In the genomic region with DNA sequence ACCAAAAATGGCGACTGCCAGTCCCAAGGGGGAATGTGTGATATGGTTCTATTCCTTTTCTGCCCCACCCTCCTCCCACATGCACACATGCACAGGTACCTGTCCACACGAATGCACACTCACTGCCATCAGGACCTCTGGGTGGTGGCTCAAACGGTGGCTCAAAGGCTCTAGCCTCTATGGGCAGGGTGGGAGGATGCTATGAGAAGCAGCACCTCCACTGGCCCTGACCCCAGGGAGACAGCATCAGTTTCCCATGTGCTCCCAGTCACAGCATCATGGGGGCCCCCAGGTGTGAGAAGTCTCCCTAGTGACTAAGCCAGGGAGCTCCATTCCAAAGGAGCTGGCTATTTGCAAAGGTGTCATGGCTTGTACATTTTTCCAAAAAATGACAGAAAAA, we compare ENCODE assay signal across 21 cellular contexts. TPM values are rescaled to one million over a fixed set of nuclear protein-coding genes. Genes with fewer than 3 reads are reported as not detected.
DNase-seq lines count a peak whose midpoint lies in the region; ATAC-seq, FAIRE-seq and TF ChIP-seq lines count a peak whose summit lies in the region.
"Had no signal": no experiment of that assay in that cellular context is flagged by ENCODE, and none has a peak within 500 bp of the region (broad histone marks: within the 10 kb centered on the region; RNA-seq: fewer than 3 reads in every experiment).

No MANE protein-coding gene starts in this region.

- no peaks in the 10 kb centered on the region for H3K9me3 Mint-ChIP-seq in activated T-helper 1 cell treated with anti-CD3 and anti-CD28 coated beads, Interleukin-12 subunit alpha, Interleukin-12 subunit beta, Interleukin-2, Interleukin-4 antibody, amounts not matched to agents 30 ng/mL and 10 ng/mL and 1 ng/mL, durations not matched to agents 14 hours and 24 hours and 36 hours
- H3K9me3 Mint-ChIP-seq: activated T-helper 17 cell treated with anti-CD3 and anti-CD28 coated beads, Interleukin-2, amount 50 U/mL, for 72 hours; brain; mesothelial cell of epicardium had no signal

- H3K9ac ChIP-seq in kidney (ENCODE audit: low read length in 2 of 2): no peak overlapping the region
- no peak overlapping the region for H3K9ac ChIP-seq in subcutaneous abdominal adipose tissue (ENCODE audit: low read length in 5 of 5)
- H3K9ac ChIP-seq: BLaER1 had no signal

- DNase-seq in heart right ventricle (no peak), Right ventricle myocardium inferior (ENCODE audit: missing footprints) (no peak), kidney (peak; percentile 49)
- DNase-seq in activated T-helper 1 cell treated with anti-CD3 and anti-CD28 coated beads, Interleukin-12 subunit alpha, Interleukin-12 subunit beta, Interleukin-2, Interleukin-4 antibody, amounts not matched to agents 30 ng/mL and 10 ng/mL and 1 ng/mL, durations not matched to agents 14 hours and 24 hours and 36 hours (ENCODE audit: low spot score): no peak
- DNase-seq: cortex of kidney; NCI-H1048; NCI-H2081 treated with DMSO at 0.1 percent for 48 hours; NK-92 treated with Interleukin-12 subunit alpha and Interleukin-12 subunit beta, amount 100 ng/mL, for 24 hours; stimulated activated CD4-positive, alpha-beta T cell treated with anti-CD3 and anti-CD28 coated beads, Interleukin-12 subunit alpha, Interleukin-12 subunit beta, amount 100 ng/mL, for 4 hours had no signal

- no peaks in the 10 kb centered on the region for H3K36me3 ChIP-seq in heart right ventricle
- no peaks in the 10 kb centered on the region for H3K36me3 ChIP-seq in kidney (ENCODE audit: control insufficient read depth in 1 of 2, insufficient read depth in 2 of 2, low read length in 2 of 2)
- no peaks in the 10 kb centered on the region for H3K36me3 ChIP-seq in subcutaneous abdominal adipose tissue (ENCODE audit: control insufficient read depth in 5 of 5, insufficient read depth in 5 of 5, low read length in 5 of 5)
- H3K36me3 ChIP-seq: BLaER1, prostate gland, suprapubic skin had no signal

- WGBS in heart right ventricle, 2 donors: 42 to 51% methylated on average over 3 of the region's 3 CpGs

- intact Hi-C loops in heart right ventricle (cut with DNase I): loop anchor here in 3 of 10 donors (2.0 kb wide), 1 partner anchor 18 kb away; no protein-coding TSS in a partner anchor
- intact Hi-C loops in Right ventricle myocardium inferior (cut with DNase I): no loop called here
- intact Hi-C loops in kidney (cut with DNase I): no loop called here
- intact Hi-C loops in activated T-helper 1 cell treated with anti-CD3 and anti-CD28 coated beads, Interleukin-12 subunit alpha, Interleukin-12 subunit beta, Interleukin-2, Interleukin-4 antibody, amounts not matched to agents 30 ng/mL and 10 ng/mL and 1 ng/mL, durations not matched to agents 14 hours and 24 hours and 36 hours (cut with micrococcal nuclease): no loop called here

- H3K27me3 Mint-ChIP-seq in activated T-helper 1 cell treated with anti-CD3 and anti-CD28 coated beads, Interleukin-12 subunit alpha, Interleukin-12 subunit beta, Interleukin-2, Interleukin-4 antibody, amounts not matched to agents 30 ng/mL and 10 ng/mL and 1 ng/mL, durations not matched to agents 14 hours and 24 hours and 36 hours (ENCODE audit: insufficient read depth): peaks cover 14% of the 10 kb centered on the region
- H3K27me3 Mint-ChIP-seq: activated T-helper 17 cell treated with anti-CD3 and anti-CD28 coated beads, Interleukin-2, amount 50 U/mL, for 72 hours had no signal

- peaks cover 24 to 55% (median 45%) of the 10 kb centered on the region in 9 donors for H3K4me1 ChIP-seq in heart right ventricle
- H3K4me1 ChIP-seq in kidney (ENCODE audit: control insufficient read depth in 1 of 2, insufficient read depth in 1 of 2, low read depth in 1 of 2, low read length in 2 of 2): peaks cover 12 to 15% of the 10 kb centered on the region in 2 donors
- peaks cover 22 to 56% (median 49%) of the 10 kb centered on the region in 5 donors for H3K4me1 ChIP-seq in subcutaneous abdominal adipose tissue (ENCODE audit: control insufficient read depth in 5 of 5, insufficient read depth in 5 of 5, low read length in 5 of 5)
- H3K4me1 ChIP-seq: A549, prostate gland had no signal

- H3K9me3 ChIP-seq in heart right ventricle (no peaks in the 10 kb centered on the region), kidney (ENCODE audit: control insufficient read depth in 1 of 2, low read length in 2 of 2) (no peaks in the 10 kb centered on the region), subcutaneous abdominal adipose tissue (ENCODE audit: control insufficient read depth in 5 of 5, low read length in 5 of 5) (no peaks in the 10 kb centered on the region)
- H3K9me3 ChIP-seq: A549, BLaER1, prostate gland, suprapubic skin had no signal

- peak overlapping the region; percentile 3 to 86 (median 62) for H3K27ac ChIP-seq in heart right ventricle
- peak overlapping the region in 1 of 2 donors; percentile 73 for H3K27ac ChIP-seq in kidney (ENCODE audit: low read depth in 2 of 2, low read length in 2 of 2)
- peak overlapping the region; percentile 67 for H3K27ac ChIP-seq in subcutaneous abdominal adipose tissue (ENCODE audit: low read depth, low read length)
- H3K27ac ChIP-seq: A549, BLaER1, prostate gland, suprapubic skin had no signal

- ATAC-seq in heart right ventricle (no peak), Right ventricle myocardium inferior (no peak), HG03432 (IDR thresholded peaks at IDR 0.05; ENCODE audit: unreplicated experiment) (no peak)

- no peak overlapping the region for H3K4me3 ChIP-seq in heart right ventricle
- H3K4me3 ChIP-seq in kidney (ENCODE audit: low read length in 2 of 2): peak overlapping the region in 1 of 2 donors; percentile 1
- no peak overlapping the region for H3K4me3 ChIP-seq in subcutaneous abdominal adipose tissue (ENCODE audit: low read depth in 1 of 5, low read length in 5 of 5)
- H3K4me3 ChIP-seq: A549, BLaER1, prostate gland, suprapubic skin had no signal

- FAIRE-seq in kidney (lab: Jason Lieb, UNC): no peak
- FAIRE-seq: A549 had no signal

- H3K27ac Mint-ChIP-seq in activated T-helper 1 cell treated with anti-CD3 and anti-CD28 coated beads, Interleukin-12 subunit alpha, Interleukin-12 subunit beta, Interleukin-2, Interleukin-4 antibody, amounts not matched to agents 30 ng/mL and 10 ng/mL and 1 ng/mL, durations not matched to agents 14 hours and 24 hours and 36 hours: no peak overlapping the region
- H3K27ac Mint-ChIP-seq: activated T-helper 17 cell treated with anti-CD3 and anti-CD28 coated beads, Interleukin-2, amount 50 U/mL, for 72 hours; mesothelial cell of epicardium had no signal

- H3K4me3 Mint-ChIP-seq in activated T-helper 1 cell treated with anti-CD3 and anti-CD28 coated beads, Interleukin-12 subunit alpha, Interleukin-12 subunit beta, Interleukin-2, Interleukin-4 antibody, amounts not matched to agents 30 ng/mL and 10 ng/mL and 1 ng/mL, durations not matched to agents 14 hours and 24 hours and 36 hours: no peak overlapping the region
- H3K4me3 Mint-ChIP-seq: activated T-helper 17 cell treated with anti-CD3 and anti-CD28 coated beads, Interleukin-2, amount 50 U/mL, for 72 hours; brain; mesothelial cell of epicardium had no signal

- H3K27me3 ChIP-seq in heart right ventricle: no peaks in the 10 kb centered on the region
- H3K27me3 ChIP-seq in subcutaneous abdominal adipose tissue (ENCODE audit: control insufficient read depth in 5 of 5, insufficient read depth in 4 of 5, low read length in 5 of 5): no peaks in the 10 kb centered on the region
- H3K27me3 ChIP-seq: suprapubic skin had no signal

- H3K4me1 Mint-ChIP-seq in activated T-helper 1 cell treated with anti-CD3 and anti-CD28 coated beads, Interleukin-12 subunit alpha, Interleukin-12 subunit beta, Interleukin-2, Interleukin-4 antibody, amounts not matched to agents 30 ng/mL and 10 ng/mL and 1 ng/mL, durations not matched to agents 14 hours and 24 hours and 36 hours (ENCODE audit: low read depth): no peaks in the 10 kb centered on the region

- no peak for TF ChIP-seq CTCF in heart right ventricle (IDR thresholded peaks at IDR 0.05)
- TF ChIP-seq CTCF in kidney (IDR thresholded peaks at IDR 0.05; ENCODE audit: borderline replicate concordance, extremely low read depth, insufficient read depth): no peak

- H3K36me3 Mint-ChIP-seq in activated T-helper 1 cell treated with anti-CD3 and anti-CD28 coated beads, Interleukin-12 subunit alpha, Interleukin-12 subunit beta, Interleukin-2, Interleukin-4 antibody, amounts not matched to agents 30 ng/mL and 10 ng/mL and 1 ng/mL, durations not matched to agents 14 hours and 24 hours and 36 hours (ENCODE audit: low read depth): no peaks in the 10 kb centered on the region
- H3K36me3 Mint-ChIP-seq: brain, mesothelial cell of epicardium had no signal

RNA-seq across cellular contexts. Expression of a gene that starts 15.9 kb away (rescaled TPM):
- total RNA-seq in heart right ventricle (10 to 100 TPM in 9 of 10 donors, 1 to 10 TPM in 1; 8.3 to 17.8 (median 16.2) TPM), Right ventricle myocardium inferior (12.3 TPM), kidney (25.7 TPM)
- polyA plus RNA-seq in heart right ventricle (10 to 100 TPM; 12.1 to 13.1 TPM), kidney (ENCODE audit: insufficient read depth, low read depth, low replicate concordance) (28.2 TPM)
- 0.13 TPM in 1 of 2 replicates, not detected in the other for total RNA-seq in activated T-helper 1 cell treated with anti-CD3 and anti-CD28 coated beads, Interleukin-12 subunit alpha, Interleukin-12 subunit beta, Interleukin-2, Interleukin-4 antibody, amounts not matched to agents 30 ng/mL and 10 ng/mL and 1 ng/mL, durations not matched to agents 14 hours and 24 hours and 36 hours
- total RNA-seq: fibroblast of villous mesenchyme had no signal
- polyA plus RNA-seq: neural cell had no signal

RNA-seq across cellular contexts. Expression of a gene that starts 18.6 kb away (rescaled TPM):
- total RNA-seq in heart right ventricle (10 to 100 TPM; 11.5 to 26.3 (median 22.4) TPM), Right ventricle myocardium inferior (13.7 TPM), kidney (8.8 TPM)
- polyA plus RNA-seq in heart right ventricle (1 to 10 TPM; 1.9 to 6.0 TPM), kidney (ENCODE audit: insufficient read depth, low read depth, low replicate concordance) (3.9 TPM)
- total RNA-seq in activated T-helper 1 cell treated with anti-CD3 and anti-CD28 coated beads, Interleukin-12 subunit alpha, Interleukin-12 subunit beta, Interleukin-2, Interleukin-4 antibody, amounts not matched to agents 30 ng/mL and 10 ng/mL and 1 ng/mL, durations not matched to agents 14 hours and 24 hours and 36 hours: 11.1 and 11.4 TPM in 2 replicates

RNA-seq across cellular contexts. Expression of a gene that starts 19.2 kb away (rescaled TPM):
- total RNA-seq in heart right ventricle (10 to 100 TPM; 37.1 to 58.2 (median 46.1) TPM), Right ventricle myocardium inferior (53.3 TPM), kidney (72.5 TPM)
- polyA plus RNA-seq in heart right ventricle (10 to 100 TPM; 50.6 to 51.6 TPM), kidney (ENCODE audit: insufficient read depth, low read depth, low replicate concordance) (61.6 TPM)
- 104 and 113 TPM in 2 replicates for total RNA-seq in activated T-helper 1 cell treated with anti-CD3 and anti-CD28 coated beads, Interleukin-12 subunit alpha, Interleukin-12 subunit beta, Interleukin-2, Interleukin-4 antibody, amounts not matched to agents 30 ng/mL and 10 ng/mL and 1 ng/mL, durations not matched to agents 14 hours and 24 hours and 36 hours

RNA-seq across cellular contexts. Expression of a gene that starts 24.8 kb away (rescaled TPM):
- total RNA-seq in heart right ventricle: 1,000 to 10,000 TPM; 6,035 to 9,296 (median 8,226) TPM
- over 10,000 TPM in 1 of 2 donors, 1,000 to 10,000 TPM in 1; 9,937 to 18,066 TPM for polyA plus RNA-seq in heart right ventricle
- total RNA-seq in Right ventricle myocardium inferior: 9,051 TPM
- total RNA-seq in kidney: 2.2 TPM
- 86.6 TPM for polyA plus RNA-seq in kidney (ENCODE audit: insufficient read depth, low read depth, low replicate concordance)
- total RNA-seq in activated T-helper 1 cell treated with anti-CD3 and anti-CD28 coated beads, Interleukin-12 subunit alpha, Interleukin-12 subunit beta, Interleukin-2, Interleukin-4 antibody, amounts not matched to agents 30 ng/mL and 10 ng/mL and 1 ng/mL, durations not matched to agents 14 hours and 24 hours and 36 hours: 0.32 and 0.67 TPM in 2 replicates
- total RNA-seq: RPMI7951 had no signal

RNA-seq across cellular contexts. Expression of a gene that starts 26.4 kb away (rescaled TPM):
- total RNA-seq in heart right ventricle (10 to 100 TPM; 35.3 to 56.3 (median 41.9) TPM), Right ventricle myocardium inferior (45.6 TPM), kidney (98.7 TPM)
- polyA plus RNA-seq in heart right ventricle (10 to 100 TPM; 24.0 to 53.6 TPM), kidney (ENCODE audit: insufficient read depth, low read depth, low replicate concordance) (36.1 TPM)
- total RNA-seq in activated T-helper 1 cell treated with anti-CD3 and anti-CD28 coated beads, Interleukin-12 subunit alpha, Interleukin-12 subunit beta, Interleukin-2, Interleukin-4 antibody, amounts not matched to agents 30 ng/mL and 10 ng/mL and 1 ng/mL, durations not matched to agents 14 hours and 24 hours and 36 hours: 72.0 and 74.2 TPM in 2 replicates
